1 cellular context compared by ENCODE assay signal in the genomic region with DNA sequence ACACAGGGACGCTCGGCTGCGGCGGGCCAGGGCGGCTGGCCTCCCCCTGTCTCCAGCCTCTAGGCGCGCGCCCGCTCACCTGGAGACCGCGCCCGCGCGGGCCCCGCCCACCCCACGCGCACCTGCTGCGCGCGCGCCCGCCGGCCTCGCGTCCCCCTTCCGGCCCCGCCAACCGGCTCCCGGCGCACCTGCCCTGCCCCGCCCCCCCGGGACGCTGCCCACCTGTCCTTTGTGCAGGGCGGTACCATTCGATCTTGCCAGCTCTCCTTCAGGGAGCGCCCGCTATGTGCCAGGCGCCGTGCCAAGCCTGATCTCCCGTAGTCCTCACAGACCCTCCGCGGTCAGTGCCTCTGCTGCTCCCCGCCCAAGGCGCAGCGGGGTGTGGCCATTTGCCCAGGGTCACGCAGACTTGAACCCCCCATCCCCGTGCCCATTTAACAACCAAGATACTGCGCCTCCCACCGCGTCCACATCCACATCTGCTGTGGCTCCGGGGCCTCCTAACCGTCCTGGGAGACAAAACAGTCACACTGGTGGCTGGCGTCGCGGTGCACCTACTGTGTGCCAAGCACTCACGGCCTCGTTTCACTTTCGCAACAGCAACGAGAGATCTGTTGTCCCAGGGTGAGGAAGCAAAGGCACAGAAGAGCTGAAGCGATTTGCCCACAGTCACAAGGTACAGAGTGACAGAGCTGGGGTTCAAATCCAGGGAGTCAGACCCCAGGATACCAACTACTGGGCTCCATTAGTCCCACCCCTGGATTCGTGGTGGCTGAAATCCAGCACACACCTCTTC.
TF ChIP-seq lines count a peak whose summit lies in the region.

No MANE protein-coding gene starts in this region.

TF ChIP-seq in K562, 482 proteins besides CTCF, POLR2A, EP300 and RAD21:
- TF ChIP-seq SFPQ (IDR thresholded peaks at IDR 0.05; ENCODE audit: low read depth, low read length) (no peak), HNRNPL (IDR thresholded peaks at IDR 0.05; ENCODE audit: low read depth, low read length) (0 out of 2 replicates have a peak, but pooled peaks have one; percentile 44), ZKSCAN1 (IDR thresholded peaks at IDR 0.05; ENCODE audit: low read depth, low read length) (peak; percentile 99), MAX (CRISPR knock-in tag; IDR thresholded peaks at IDR 0.05) (0 out of 2 replicates have a peak, but pooled peaks have one; percentile 23), CXXC5 (CRISPR knock-in tag; IDR thresholded peaks at IDR 0.05) (peak; percentile 7; the same call in 1 of the 2 replicates), XRCC4 (IDR thresholded peaks at IDR 0.05; ENCODE audit: extremely low read depth, insufficient read depth, insufficient read length) (no peak), EGR1 (conservative IDR thresholded peaks at IDR 0.05) (no peak), SMAD3 (CRISPR knock-in tag; conservative IDR thresholded peaks at IDR 0.05) (no peak), RBM25 (IDR thresholded peaks at IDR 0.05; ENCODE audit: low read depth, low read length, severe bottlenecking) (no peak), SMARCA5 (IDR thresholded peaks at IDR 0.05) (0 out of 2 replicates have a peak, but pooled peaks have one; percentile 12), TEAD1 (CRISPR knock-in tag; IDR thresholded peaks at IDR 0.05) (no peak), CEBPB (tag; IDR thresholded peaks at IDR 0.05) (peak; percentile 79), ZFX (CRISPR knock-in tag; IDR thresholded peaks at IDR 0.05) (peak; percentile 11; the same call in 1 of the 2 replicates), CEBPG (CRISPR knock-in tag; IDR thresholded peaks at IDR 0.05) (peak; percentile 40; the same call in 1 of the 2 replicates), CEBPG (tag; conservative IDR thresholded peaks at IDR 0.05 in 1 of 2, IDR thresholded peaks at IDR 0.05 in 1 of 2) (no peak), POLR2G (IDR thresholded peaks at IDR 0.05; ENCODE audit: low read depth, low read length) (peak; percentile 52), RBM39 (optimal IDR thresholded peaks at IDR 0.05; ENCODE audit: low read depth, low read length) (no peak), ZNF311 (CRISPR knock-in tag; IDR thresholded peaks at IDR 0.05) (peak; percentile 53; the same call in 1 of the 2 replicates), FOXK1 (CRISPR knock-in tag; IDR thresholded peaks at IDR 0.05; ENCODE audit: borderline replicate concordance) (peak; percentile 53; the same call in 1 of the 2 replicates), SETDB1 (IDR thresholded peaks at IDR 0.05; ENCODE audit: low read length) (no peak), ZNF41 (CRISPR knock-in tag; conservative IDR thresholded peaks at IDR 0.05) (no peak), ELF1 (tag; IDR thresholded peaks at IDR 0.05) (no peak), NFYB (IDR thresholded peaks at IDR 0.05; ENCODE audit: extremely low read depth, insufficient read length) (no peak), TAF7 (tag; IDR thresholded peaks at IDR 0.05) (no peak), ZNF23 (CRISPR knock-in tag; IDR thresholded peaks at IDR 0.05) (no peak), THAP12 (CRISPR knock-in tag; IDR thresholded peaks at IDR 0.05) (peak; percentile 38; the same call in 1 of the 2 replicates), RBM22 (IDR thresholded peaks at IDR 0.05; ENCODE audit: low read depth, low read length, poor library complexity, severe bottlenecking) (peak; percentile 35), NR2C2 (CRISPR knock-in tag; IDR thresholded peaks at IDR 0.05) (no peak), NR2C2 (tag; IDR thresholded peaks at IDR 0.05) (no peak), NR4A1 (CRISPR knock-in tag; IDR thresholded peaks at IDR 0.05) (no peak; the same call in 1 of the 2 replicates), NR4A1 (tag; IDR thresholded peaks at IDR 0.05) (no peak), ZNF586 (CRISPR knock-in tag; conservative IDR thresholded peaks at IDR 0.05) (no peak), CREB3 (tag; conservative IDR thresholded peaks at IDR 0.05; ENCODE audit: low read depth) (0 out of 2 replicates have a peak, but pooled peaks have one; percentile 38), CREM (IDR thresholded peaks at IDR 0.05; ENCODE audit: low read depth) (0 out of 2 replicates have a peak, but pooled peaks have one; percentile 3), ZNF124 (CRISPR knock-in tag; IDR thresholded peaks at IDR 0.05) (no peak), CTBP1 (IDR thresholded peaks at IDR 0.05; ENCODE audit: borderline replicate concordance) (peak; percentile 14; the same call in 1 of the 2 replicates)
- TF ChIP-seq, protein P1, sequence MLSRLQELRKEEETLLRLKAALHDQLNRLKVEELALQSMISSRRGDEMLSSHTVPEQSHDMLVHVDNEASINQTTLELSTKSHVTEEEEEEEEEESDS (CRISPR knock-in tag; IDR thresholded peaks at IDR 0.05) = no peak
- TF ChIP-seq, protein P2, sequence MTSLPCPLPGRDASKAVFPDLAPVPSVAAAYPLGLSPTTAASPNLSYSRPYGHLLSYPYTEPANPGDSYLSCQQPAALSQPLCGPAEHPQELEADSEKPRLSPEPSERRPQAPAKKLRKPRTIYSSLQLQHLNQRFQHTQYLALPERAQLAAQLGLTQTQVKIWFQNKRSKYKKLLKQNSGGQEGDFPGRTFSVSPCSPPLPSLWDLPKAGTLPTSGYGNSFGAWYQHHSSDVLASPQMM (CRISPR knock-in tag; IDR thresholded peaks at IDR 0.05) = no peak
